ENCODE assay signal across 32 cellular contexts in the genomic region with DNA sequence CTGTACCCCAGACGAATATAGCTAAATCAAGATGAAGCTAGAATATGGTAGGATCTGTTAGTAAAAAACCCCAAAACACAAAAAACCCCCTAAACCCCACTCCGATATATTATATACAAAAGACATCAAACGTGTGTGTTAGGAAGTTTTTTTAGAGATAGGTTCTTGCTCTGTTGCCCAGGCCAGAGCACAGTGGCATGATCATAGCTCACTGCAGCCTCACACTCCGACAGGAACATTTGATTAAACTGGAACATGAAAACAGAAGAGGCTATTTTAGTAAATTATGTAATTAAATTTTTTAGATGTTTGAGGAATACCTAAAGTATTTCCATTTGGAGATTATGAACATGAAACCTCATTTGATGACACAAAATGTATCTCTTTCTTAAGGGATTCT. TPM values are rescaled to one million over a fixed set of nuclear protein-coding genes. Genes with fewer than 3 reads are reported as not detected.
"Had no signal": no experiment of that assay in that cellular context is flagged by ENCODE, and none has a peak within 500 bp of the region (broad histone marks: within the 10 kb centered on the region; RNA-seq: fewer than 3 reads in every experiment).

No MANE protein-coding gene starts in this region.

- ATAC-seq: lower lobe of right lung; naive thymus-derived CD8-positive, alpha-beta T cell; pancreas; right lobe of liver; stimulated activated memory B cell treated with anti-CD40 and anti-IgM and Interleukin-4, amounts not matched to agents 10 μg/mL and 1 μg/mL and 100 μg/mL, for 72 hours; stimulated activated naive CD8-positive, alpha-beta T cell treated with anti-CD3 and anti-CD28 coated beads, Interleukin-15, amount 100 ng/mL, for 72 hours had no signal

- H3K27ac ChIP-seq: lower lobe of right lung, pancreas, prostate gland, right lobe of liver, thyroid gland, uterus had no signal

- H3K36me3 ChIP-seq: lower lobe of right lung, pancreas, prostate gland, right lobe of liver, thyroid gland, uterus had no signal

- DNase-seq: hypothalamus; immature natural killer cell; kidney; lower lobe of right lung; mammary epithelial cell; mesenchymal stem cell; naive thymus-derived CD8-positive, alpha-beta T cell; nucleus accumbens; pancreas; posterior cingulate gyrus; retina; right lobe of liver; stimulated activated CD4-positive, alpha-beta T cell treated with anti-CD3 and anti-CD28 coated beads, Interleukin-1b, Interleukin-23, amount 100 ng/mL, for 48 hours; stimulated activated CD4-positive, alpha-beta T cell treated with anti-CD3 and anti-CD28 coated beads, Interleukin-2, amount 100 ng/mL, for 48 hours; stimulated activated CD4-positive, alpha-beta T cell treated with anti-CD3 and anti-CD28 coated beads, Interleukin-4, amount 100 ng/mL, for 4 hours; stimulated activated CD8-positive, alpha-beta memory T cell treated with anti-CD3 and anti-CD28 coated beads, Interleukin-4, amount 100 ng/mL, for 48 hours; stimulated activated naive CD4-positive, alpha-beta T cell treated with Interleukin-2 at 50 U/mL for 16 hours; stimulated activated naive CD8-positive, alpha-beta T cell treated with anti-CD3 and anti-CD28 coated beads, Interleukin-15, amount 100 ng/mL, for 72 hours; substantia nigra; thyroid gland; trophoblast cell; uterus had no signal

- H3K9me3 ChIP-seq: lower lobe of right lung, pancreas, prostate gland, right lobe of liver, thyroid gland, uterus had no signal

- H3K4me1 ChIP-seq: prostate gland, right lobe of liver, thyroid gland, uterus had no signal

- H3K27me3 ChIP-seq: right lobe of liver, thyroid gland, uterus had no signal

- H3K4me3 ChIP-seq: lower lobe of right lung, pancreas, prostate gland, right lobe of liver, smooth muscle cell, thyroid gland, uterus had no signal

RNA-seq across cellular contexts. Expression of gene RYR2, which starts 8.2 kb away (rescaled TPM):
- total RNA-seq: mammary epithelial cell; naive thymus-derived CD8-positive, alpha-beta T cell; osteoblast had no signal
- polyA plus RNA-seq: naive thymus-derived CD8-positive, alpha-beta T cell; smooth muscle cell had no signal

RNA-seq across cellular contexts. Expression of gene MT1HL1, which starts 29.6 kb away (rescaled TPM):
- total RNA-seq: kidney; liver; lower lobe of right lung; mammary epithelial cell; mucosa of gallbladder; naive thymus-derived CD8-positive, alpha-beta T cell; neural crest cell; osteoblast; pancreas; prostate gland; right lobe of liver; skeletal muscle tissue; smooth muscle cell; temporal lobe; thyroid gland; ureter; uterus had no signal
- polyA plus RNA-seq: immature natural killer cell; mammary epithelial cell; naive thymus-derived CD8-positive, alpha-beta T cell; pancreas; smooth muscle cell had no signal
